In the genomic region with DNA sequence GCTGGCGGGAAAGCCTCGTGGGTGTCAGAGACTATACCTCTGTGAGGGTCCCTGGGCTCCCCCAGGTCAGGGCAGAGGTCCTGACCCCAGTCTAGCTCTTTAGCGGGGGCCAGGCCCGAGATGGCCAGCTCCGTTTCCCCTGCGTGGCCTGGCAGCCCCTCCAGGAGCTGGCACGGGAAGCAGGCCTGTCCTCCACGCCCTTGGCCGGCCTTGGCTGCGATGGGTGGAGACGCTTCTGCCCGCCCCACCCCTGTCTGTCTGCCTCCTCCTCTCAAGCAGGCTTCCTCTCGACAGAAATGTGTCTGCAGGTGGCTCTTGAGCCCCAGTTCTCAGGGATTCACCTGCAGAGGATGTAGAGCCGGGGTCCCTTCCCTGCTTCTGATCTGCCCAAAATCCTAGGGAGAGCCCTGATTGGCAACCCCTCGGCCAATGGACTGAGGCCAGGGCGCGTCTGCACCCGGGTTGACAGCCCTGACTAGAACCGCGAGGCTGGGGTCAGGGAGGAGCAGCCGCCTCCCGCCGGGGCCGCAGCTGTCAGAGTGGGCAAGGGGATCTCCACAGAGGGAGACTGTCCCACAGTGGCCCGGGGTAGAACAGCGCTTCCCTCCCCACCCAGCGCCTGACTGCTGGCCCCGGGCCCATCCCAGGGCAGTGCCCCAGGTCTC, we compare ENCODE assay signal across 2 cellular contexts.
TF ChIP-seq lines count a peak whose summit lies in the region.

No MANE protein-coding gene starts in this region.

TF ChIP-seq in HCT116, 20 proteins besides CTCF, POLR2A, EP300 and RAD21:
- TF ChIP-seq, protein P1, sequence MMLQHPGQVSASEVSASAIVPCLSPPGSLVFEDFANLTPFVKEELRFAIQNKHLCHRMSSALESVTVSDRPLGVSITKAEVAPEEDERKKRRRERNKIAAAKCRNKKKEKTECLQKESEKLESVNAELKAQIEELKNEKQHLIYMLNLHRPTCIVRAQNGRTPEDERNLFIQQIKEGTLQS (IDR thresholded peaks at IDR 0.05): no peak
- TF ChIP-seq EGR1 (IDR thresholded peaks at IDR 0.05; ENCODE audit: low read depth) (no peak), CEBPB (IDR thresholded peaks at IDR 0.05; ENCODE audit: low read depth) (no peak), CBX3 (IDR thresholded peaks at IDR 0.05; ENCODE audit: low read depth) (no peak), SP1 (IDR thresholded peaks at IDR 0.05; ENCODE audit: low read depth) (no peak), YY1 (IDR thresholded peaks at IDR 0.05; ENCODE audit: extremely low read depth, insufficient replicate concordance, low read depth, low read length) (no peak), EZH2 (IDR thresholded peaks at IDR 0.05) (no peak)
- TF ChIP-seq, protein P2, sequence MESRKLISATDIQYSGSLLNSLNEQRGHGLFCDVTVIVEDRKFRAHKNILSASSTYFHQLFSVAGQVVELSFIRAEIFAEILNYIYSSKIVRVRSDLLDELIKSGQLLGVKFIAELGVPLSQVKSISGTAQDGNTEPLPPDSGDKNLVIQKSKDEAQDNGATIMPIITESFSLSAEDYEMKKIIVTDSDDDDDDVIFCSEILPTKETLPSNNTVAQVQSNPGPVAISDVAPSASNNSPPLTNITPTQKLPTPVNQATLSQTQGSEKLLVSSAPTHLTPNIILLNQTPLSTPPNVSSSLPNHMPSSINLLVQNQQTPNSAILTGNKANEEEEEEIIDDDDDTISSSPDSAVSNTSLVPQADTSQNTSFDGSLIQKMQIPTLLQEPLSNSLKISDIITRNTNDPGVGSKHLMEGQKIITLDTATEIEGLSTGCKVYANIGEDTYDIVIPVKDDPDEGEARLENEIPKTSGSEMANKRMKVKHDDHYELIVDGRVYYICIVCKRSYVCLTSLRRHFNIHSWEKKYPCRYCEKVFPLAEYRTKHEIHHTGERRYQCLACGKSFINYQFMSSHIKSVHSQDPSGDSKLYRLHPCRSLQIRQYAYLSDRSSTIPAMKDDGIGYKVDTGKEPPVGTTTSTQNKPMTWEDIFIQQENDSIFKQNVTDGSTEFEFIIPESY (IDR thresholded peaks at IDR 0.05; ENCODE audit: extremely low read depth, insufficient replicate concordance, low read length): no peak
TF ChIP-seq in HCT116: peak in this region for 0.

TF ChIP-seq in GM12878, 131 proteins besides CTCF, POLR2A, EP300 and RAD21:
- TF ChIP-seq, protein P3, sequence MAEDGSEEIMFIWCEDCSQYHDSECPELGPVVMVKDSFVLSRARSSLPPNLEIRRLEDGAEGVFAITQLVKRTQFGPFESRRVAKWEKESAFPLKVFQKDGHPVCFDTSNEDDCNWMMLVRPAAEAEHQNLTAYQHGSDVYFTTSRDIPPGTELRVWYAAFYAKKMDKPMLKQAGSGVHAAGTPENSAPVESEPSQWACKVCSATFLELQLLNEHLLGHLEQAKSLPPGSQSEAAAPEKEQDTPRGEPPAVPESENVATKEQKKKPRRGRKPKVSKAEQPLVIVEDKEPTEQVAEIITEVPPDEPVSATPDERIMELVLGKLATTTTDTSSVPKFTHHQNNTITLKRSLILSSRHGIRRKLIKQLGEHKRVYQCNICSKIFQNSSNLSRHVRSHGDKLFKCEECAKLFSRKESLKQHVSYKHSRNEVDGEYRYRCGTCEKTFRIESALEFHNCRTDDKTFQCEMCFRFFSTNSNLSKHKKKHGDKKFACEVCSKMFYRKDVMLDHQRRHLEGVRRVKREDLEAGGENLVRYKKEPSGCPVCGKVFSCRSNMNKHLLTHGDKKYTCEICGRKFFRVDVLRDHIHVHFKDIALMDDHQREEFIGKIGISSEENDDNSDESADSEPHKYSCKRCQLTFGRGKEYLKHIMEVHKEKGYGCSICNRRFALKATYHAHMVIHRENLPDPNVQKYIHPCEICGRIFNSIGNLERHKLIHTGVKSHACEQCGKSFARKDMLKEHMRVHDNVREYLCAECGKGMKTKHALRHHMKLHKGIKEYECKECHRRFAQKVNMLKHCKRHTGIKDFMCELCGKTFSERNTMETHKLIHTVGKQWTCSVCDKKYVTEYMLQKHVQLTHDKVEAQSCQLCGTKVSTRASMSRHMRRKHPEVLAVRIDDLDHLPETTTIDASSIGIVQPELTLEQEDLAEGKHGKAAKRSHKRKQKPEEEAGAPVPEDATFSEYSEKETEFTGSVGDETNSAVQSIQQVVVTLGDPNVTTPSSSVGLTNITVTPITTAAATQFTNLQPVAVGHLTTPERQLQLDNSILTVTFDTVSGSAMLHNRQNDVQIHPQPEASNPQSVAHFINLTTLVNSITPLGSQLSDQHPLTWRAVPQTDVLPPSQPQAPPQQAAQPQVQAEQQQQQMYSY (CRISPR knock-in tag; IDR thresholded peaks at IDR 0.05): no peak
- no peak for TF ChIP-seq NR2F1 (conservative IDR thresholded peaks at IDR 0.05)
- TF ChIP-seq MXI1 (IDR thresholded peaks at IDR 0.05; ENCODE audit: low read depth, low read length): no peak
- no peak for TF ChIP-seq NR2C2 (IDR thresholded peaks at IDR 0.05; ENCODE audit: borderline replicate concordance, control insufficient read depth, insufficient read length, low read depth)
- no peak for TF ChIP-seq SREBF2 (IDR thresholded peaks at IDR 0.05; ENCODE audit: low read length)
- no peak for TF ChIP-seq GABPA (IDR thresholded peaks at IDR 0.05; ENCODE audit: low read depth)
- TF ChIP-seq BRCA1 (IDR thresholded peaks at IDR 0.05; ENCODE audit: low read depth, low read length): no peak
- TF ChIP-seq SMC3 (IDR thresholded peaks at IDR 0.05; ENCODE audit: borderline replicate concordance, low read length): no peak
- TF ChIP-seq TCF12 (IDR thresholded peaks at IDR 0.05; ENCODE audit: low read depth, low read length): no peak
- TF ChIP-seq HDAC6 (IDR thresholded peaks at IDR 0.05; ENCODE audit: unreplicated experiment): no peak
- TF ChIP-seq BHLHE40 (IDR thresholded peaks at IDR 0.05; ENCODE audit: borderline replicate concordance in 1 of 2, low read depth in 2 of 2, low read length in 1 of 2): no peak
- no peak for TF ChIP-seq STAT1 (conservative IDR thresholded peaks at IDR 0.05)
- TF ChIP-seq, protein P4, sequence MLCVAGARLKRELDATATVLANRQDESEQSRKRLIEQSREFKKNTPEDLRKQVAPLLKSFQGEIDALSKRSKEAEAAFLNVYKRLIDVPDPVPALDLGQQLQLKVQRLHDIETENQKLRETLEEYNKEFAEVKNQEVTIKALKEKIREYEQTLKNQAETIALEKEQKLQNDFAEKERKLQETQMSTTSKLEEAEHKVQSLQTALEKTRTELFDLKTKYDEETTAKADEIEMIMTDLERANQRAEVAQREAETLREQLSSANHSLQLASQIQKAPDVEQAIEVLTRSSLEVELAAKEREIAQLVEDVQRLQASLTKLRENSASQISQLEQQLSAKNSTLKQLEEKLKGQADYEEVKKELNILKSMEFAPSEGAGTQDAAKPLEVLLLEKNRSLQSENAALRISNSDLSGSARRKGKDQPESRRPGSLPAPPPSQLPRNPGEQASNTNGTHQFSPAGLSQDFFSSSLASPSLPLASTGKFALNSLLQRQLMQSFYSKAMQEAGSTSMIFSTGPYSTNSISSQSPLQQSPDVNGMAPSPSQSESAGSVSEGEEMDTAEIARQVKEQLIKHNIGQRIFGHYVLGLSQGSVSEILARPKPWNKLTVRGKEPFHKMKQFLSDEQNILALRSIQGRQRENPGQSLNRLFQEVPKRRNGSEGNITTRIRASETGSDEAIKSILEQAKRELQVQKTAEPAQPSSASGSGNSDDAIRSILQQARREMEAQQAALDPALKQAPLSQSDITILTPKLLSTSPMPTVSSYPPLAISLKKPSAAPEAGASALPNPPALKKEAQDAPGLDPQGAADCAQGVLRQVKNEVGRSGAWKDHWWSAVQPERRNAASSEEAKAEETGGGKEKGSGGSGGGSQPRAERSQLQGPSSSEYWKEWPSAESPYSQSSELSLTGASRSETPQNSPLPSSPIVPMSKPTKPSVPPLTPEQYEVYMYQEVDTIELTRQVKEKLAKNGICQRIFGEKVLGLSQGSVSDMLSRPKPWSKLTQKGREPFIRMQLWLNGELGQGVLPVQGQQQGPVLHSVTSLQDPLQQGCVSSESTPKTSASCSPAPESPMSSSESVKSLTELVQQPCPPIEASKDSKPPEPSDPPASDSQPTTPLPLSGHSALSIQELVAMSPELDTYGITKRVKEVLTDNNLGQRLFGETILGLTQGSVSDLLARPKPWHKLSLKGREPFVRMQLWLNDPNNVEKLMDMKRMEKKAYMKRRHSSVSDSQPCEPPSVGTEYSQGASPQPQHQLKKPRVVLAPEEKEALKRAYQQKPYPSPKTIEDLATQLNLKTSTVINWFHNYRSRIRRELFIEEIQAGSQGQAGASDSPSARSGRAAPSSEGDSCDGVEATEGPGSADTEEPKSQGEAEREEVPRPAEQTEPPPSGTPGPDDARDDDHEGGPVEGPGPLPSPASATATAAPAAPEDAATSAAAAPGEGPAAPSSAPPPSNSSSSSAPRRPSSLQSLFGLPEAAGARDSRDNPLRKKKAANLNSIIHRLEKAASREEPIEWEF (IDR thresholded peaks at IDR 0.05; ENCODE audit: insufficient replicate concordance, low read depth, low read length): no peak
- TF ChIP-seq NFIC (IDR thresholded peaks at IDR 0.05; ENCODE audit: low read depth, low read length): no peak
- no peak for TF ChIP-seq MTA3 (IDR thresholded peaks at IDR 0.05; ENCODE audit: borderline replicate concordance, low read length)
- no peak for TF ChIP-seq SREBF1 (IDR thresholded peaks at IDR 0.05; ENCODE audit: low read length)
